Comparison of ENCODE assay signal across 11 cellular contexts in the genomic region with DNA sequence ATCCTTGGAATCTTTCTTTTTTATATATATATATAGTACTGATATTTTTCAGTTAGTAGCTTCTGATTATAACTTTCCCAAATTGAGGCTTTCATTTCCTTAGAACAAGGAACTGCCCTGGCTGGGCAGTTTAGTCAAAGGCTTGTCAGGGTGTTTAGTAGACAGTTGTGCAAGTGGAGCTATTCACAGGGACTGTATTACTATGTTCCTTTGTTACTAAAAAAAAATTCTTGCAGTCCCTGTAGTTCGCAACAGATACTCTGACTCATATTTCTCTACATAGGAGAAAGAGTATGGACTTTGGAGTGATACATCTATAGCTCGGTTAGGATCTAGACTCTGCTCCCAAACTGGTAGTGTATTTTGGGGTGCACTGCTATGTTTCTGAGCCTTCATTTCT. TPM values are rescaled to one million over a fixed set of nuclear protein-coding genes. Genes with fewer than 3 reads are reported as not detected.
DNase-seq lines count a peak whose midpoint lies in the region; ATAC-seq and TF ChIP-seq lines count a peak whose summit lies in the region.
"Had no signal": no experiment of that assay in that cellular context is flagged by ENCODE, and none has a peak within 500 bp of the region (broad histone marks: within the 10 kb centered on the region; RNA-seq: fewer than 3 reads in every experiment).

No MANE protein-coding gene starts in this region.

- DNase-seq in EL (peak; percentile 31), RWPE2 (ENCODE audit: low spot score) (no peak), Calu3 (no peak), midbrain (lab: John Stamatoyannopoulos, UW) (no peak)
- no peak for DNase-seq in activated CD4-positive, alpha-beta T cell treated with anti-CD3 and anti-CD28 coated beads, Interleukin-2, amount 50 U/mL, for 48 hours
- DNase-seq: activated naive CD4-positive, alpha-beta T cell treated with Interleukin-2 at 50 U/mL for 16 hours; CD4-positive, alpha-beta T cell had no signal

- no peaks in the 10 kb centered on the region for H3K9me3 Mint-ChIP-seq in Calu3 (ENCODE audit: low read depth, unreplicated experiment)
- H3K9me3 Mint-ChIP-seq: CD4-positive, alpha-beta T cell; mesothelial cell of epicardium had no signal

- BruUV-seq in Calu3 (replicated peaks; lab: Mats Ljungman, UMichigan): no TSS peak

- no peak overlapping the region for H3K4me3 ChIP-seq in RWPE2 (ENCODE audit: severe bottlenecking)
- H3K4me3 ChIP-seq in mesodermal cell (ENCODE audit: extremely low read depth, insufficient read depth, low read length, poor library complexity, severe bottlenecking): no peak overlapping the region

- intact Hi-C loops in Calu3 (cut with micrococcal nuclease; ENCODE audit: unreplicated experiment): no loop called here

- H3K27ac Mint-ChIP-seq in Calu3 (ENCODE audit: unreplicated experiment): no peak overlapping the region
- H3K27ac Mint-ChIP-seq: CD4-positive, alpha-beta T cell had no signal

- ATAC-seq in RWPE2 (ENCODE audit: low read depth) (peak; percentile 96), esophagus mucosa (peak; percentile 95), GM19351 (IDR thresholded peaks at IDR 0.05; ENCODE audit: unreplicated experiment) (no peak)

- H3K4me1 ChIP-seq in RWPE2 (ENCODE audit: insufficient read depth, poor library complexity, severe bottlenecking): peaks cover 7% of the 10 kb centered on the region
- H3K4me1 ChIP-seq in mesodermal cell (ENCODE audit: control insufficient read depth, insufficient read depth, low read length, poor library complexity, severe bottlenecking): peaks cover 4% of the 10 kb centered on the region

- H3K27ac ChIP-seq in RWPE2 (ENCODE audit: poor library complexity, severe bottlenecking): no peak overlapping the region
- H3K27ac ChIP-seq in mesodermal cell (ENCODE audit: low read depth, low read length, severe bottlenecking): peak overlapping the region; percentile 36

- no peaks in the 10 kb centered on the region for H3K27me3 Mint-ChIP-seq in Calu3 (ENCODE audit: unreplicated experiment)
- H3K27me3 Mint-ChIP-seq: CD4-positive, alpha-beta T cell had no signal

- no peaks in the 10 kb centered on the region for H3K4me1 Mint-ChIP-seq in Calu3 (ENCODE audit: low read depth, unreplicated experiment)

- no peak for TF ChIP-seq CTCF in RWPE2 (IDR thresholded peaks at IDR 0.05; ENCODE audit: poor library complexity, severe bottlenecking)
- TF ChIP-seq CTCF in Calu3 (IDR thresholded peaks at IDR 0.05; ENCODE audit: unreplicated experiment): no peak

- no peaks in the 10 kb centered on the region for H3K9me3 ChIP-seq in RWPE2 (ENCODE audit: severe bottlenecking)
- no peaks in the 10 kb centered on the region for H3K9me3 ChIP-seq in mesodermal cell (ENCODE audit: control insufficient read depth, low read length)

- no peak overlapping the region for H3K4me3 Mint-ChIP-seq in Calu3 (ENCODE audit: low read depth, unreplicated experiment)
- H3K4me3 Mint-ChIP-seq: CD4-positive, alpha-beta T cell; mesothelial cell of epicardium had no signal

- CTCF ChIA-PET in Calu3 (lab: Charles Lee): interaction anchor here (0.9 to 1.1 kb wide), 2 partner anchors 20 to 21 kb away, joined by 3 read pairs; partner anchors contain the start of gene USO1

- H3K36me3 Mint-ChIP-seq in Calu3 (ENCODE audit: insufficient read depth, unreplicated experiment): no peaks in the 10 kb centered on the region

- H3K36me3 ChIP-seq in RWPE2 (ENCODE audit: low read depth) (peaks cover 16% of the 10 kb centered on the region), mesodermal cell (ENCODE audit: control insufficient read depth, insufficient read depth, low read length) (peaks cover 8% of the 10 kb centered on the region)

- no CpG with 5 or more reads among the region's 2 CpGs for WGBS in mesodermal cell (ENCODE audit: insufficient coverage in 2 of 2), 2 experiments

- no peaks in the 10 kb centered on the region for H3K27me3 ChIP-seq in RWPE2 (ENCODE audit: insufficient read depth, poor library complexity, severe bottlenecking)

RNA-seq across cellular contexts. Expression of gene USO1, which starts 20.8 kb away (rescaled TPM):
- 44.3 TPM for total RNA-seq in esophagus mucosa
- polyA plus RNA-seq in mesodermal cell (2013, experiment 1 of 2): 78.9 TPM
- 94.5 TPM for polyA plus RNA-seq in mesodermal cell (2013, experiment 2 of 2)
- 45.2 and 45.4 TPM in 2 replicates for total RNA-seq in Calu3 (2022)
